28 cellular contexts compared by ENCODE assay signal in genomic region chr3:17562845-17563244, GRCh38.
"Had no signal": no experiment of that assay in that cellular context is flagged by ENCODE, and none has a peak within 500 bp of the region (broad histone marks: within the 10 kb centered on the region; RNA-seq: fewer than 3 reads in every experiment).

No MANE protein-coding gene starts in this region.

- H3K27me3 ChIP-seq: colonic mucosa, dorsolateral prefrontal cortex, esophagus muscularis mucosa, esophagus squamous epithelium, foreskin keratinocyte, gastrocnemius medialis, gastroesophageal sphincter, heart left ventricle, heart right ventricle, hepatocyte had no signal

- H3K79me2 ChIP-seq: hepatocyte had no signal

- H3K4me3 Mint-ChIP-seq: dendritic cell treated with granulocyte-macrophage colony-stimulating factor and Interleukin-4, amounts not matched to agents 40 ng/mL and 50 ng/mL, for 4 days; effector memory CD8-positive, alpha-beta T cell; endodermal cell had no signal

- ATAC-seq: effector memory CD8-positive, alpha-beta T cell; foreskin keratinocyte; gastrocnemius medialis; gastroesophageal sphincter; heart left ventricle; heart right ventricle had no signal

- H3K9me3 Mint-ChIP-seq: dendritic cell treated with granulocyte-macrophage colony-stimulating factor and Interleukin-4, amounts not matched to agents 40 ng/mL and 50 ng/mL, for 4 days; effector memory CD8-positive, alpha-beta T cell; endodermal cell had no signal

- DNase-seq: colonic mucosa; cortex of kidney; dermis blood vessel endothelial cell; dorsolateral prefrontal cortex; effector CD4-positive, alpha-beta T cell; effector CD8-positive, alpha-beta T cell; effector memory CD4-positive, alpha-beta T cell; effector memory CD8-positive, alpha-beta T cell; endodermal cell; erythroblast; esophagus squamous epithelium; foreskin fibroblast; foreskin keratinocyte; foreskin melanocyte; gastrocnemius medialis; glutamatergic neuron; head of caudate nucleus; heart left ventricle; heart right ventricle had no signal

- H3K36me3 ChIP-seq: colonic mucosa, esophagus muscularis mucosa, esophagus squamous epithelium, gastrocnemius medialis, heart left ventricle, heart right ventricle had no signal

- H3K27me3 Mint-ChIP-seq: dendritic cell treated with granulocyte-macrophage colony-stimulating factor and Interleukin-4, amounts not matched to agents 40 ng/mL and 50 ng/mL, for 4 days; effector memory CD8-positive, alpha-beta T cell had no signal

- H3K4me1 ChIP-seq: colonic mucosa, esophagus muscularis mucosa, esophagus squamous epithelium, foreskin keratinocyte, gastrocnemius medialis, gastroesophageal sphincter, heart left ventricle, heart right ventricle had no signal

- H3K27ac Mint-ChIP-seq: dendritic cell treated with granulocyte-macrophage colony-stimulating factor and Interleukin-4, amounts not matched to agents 40 ng/mL and 50 ng/mL, for 4 days; effector memory CD8-positive, alpha-beta T cell; endodermal cell had no signal

- H2AFZ ChIP-seq: hepatocyte had no signal

- H3K27ac ChIP-seq: colonic mucosa, coronary artery, dorsolateral prefrontal cortex, epithelial cell of prostate, esophagus muscularis mucosa, esophagus squamous epithelium, foreskin keratinocyte, gastrocnemius medialis, gastroesophageal sphincter, heart left ventricle, heart right ventricle, hepatocyte had no signal

- H3K4me3 ChIP-seq: colonic mucosa, coronary artery, dorsolateral prefrontal cortex, esophagus muscularis mucosa, esophagus squamous epithelium, gastrocnemius medialis, gastroesophageal sphincter, heart left ventricle, heart right ventricle, hepatocyte had no signal

- FAIRE-seq: colon, endometrium, endothelial cell of umbilical vein had no signal

- H3K4me2 ChIP-seq: hepatocyte had no signal
